ENCODE assay signal across 8 cellular contexts in the genomic region with DNA sequence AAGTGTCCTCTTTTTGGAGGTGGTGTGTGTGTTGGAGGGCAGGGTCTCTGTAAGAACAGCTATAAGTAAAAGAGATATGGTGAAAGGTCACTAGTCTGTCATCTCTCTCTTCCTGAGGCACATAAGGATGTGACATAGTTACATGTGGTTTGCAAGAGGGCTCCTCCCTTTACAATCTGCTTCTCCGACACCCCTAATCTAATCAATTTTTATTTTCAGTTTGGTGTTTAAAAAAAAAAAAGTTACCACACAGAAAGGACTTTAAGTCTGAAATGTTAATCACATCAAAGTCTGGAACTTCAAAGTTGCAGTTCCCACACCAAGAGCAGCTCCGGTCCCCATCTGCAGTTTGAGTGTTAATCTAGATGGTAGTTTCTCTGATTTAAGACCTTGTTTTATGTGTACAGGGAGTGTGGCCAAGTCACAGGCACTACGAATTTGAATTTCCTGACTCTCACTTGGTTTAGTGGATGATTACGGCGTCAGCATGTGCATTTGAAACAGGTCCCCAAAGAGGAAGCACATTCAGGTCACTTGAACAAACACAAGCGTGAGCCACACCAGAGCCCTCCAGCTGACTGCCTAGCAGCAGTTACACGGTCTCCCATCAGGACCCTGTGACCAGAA. TPM values are rescaled to one million over a fixed set of nuclear protein-coding genes. Genes with fewer than 3 reads are reported as not detected.
DNase-seq lines count a peak whose midpoint lies in the region; ATAC-seq and TF ChIP-seq lines count a peak whose summit lies in the region.

No MANE protein-coding gene starts in this region.

- no peaks in the 10 kb centered on the region for H3K36me3 ChIP-seq in CD8-positive, alpha-beta memory T cell (ENCODE audit: insufficient read depth, low read length)
- H3K36me3 ChIP-seq in right lobe of liver (no peaks in the 10 kb centered on the region), thyroid gland (no peaks in the 10 kb centered on the region), SK-N-SH (replicated peaks in 1 of 2; ENCODE audit: control insufficient read depth in 1 of 2, insufficient read depth in 2 of 2, low read length in 1 of 2) (no peaks in the 10 kb centered on the region)

- peak overlapping the region; percentile 68 for H3K27ac ChIP-seq in CD8-positive, alpha-beta memory T cell (ENCODE audit: low read depth, low read length)
- peak overlapping the region in 1 of 3 donors; percentile 16 for H3K27ac ChIP-seq in right lobe of liver
- H3K27ac ChIP-seq in thyroid gland = peak overlapping the region; percentile 33 to 65 (median 40)
- no peak overlapping the region for H3K27ac ChIP-seq in SK-N-SH (ENCODE audit: low read depth in 2 of 2, low read length in 1 of 2)

- peaks cover 0 to 1% of the 10 kb centered on the region in 2 donors for H3K27me3 Mint-ChIP-seq in CD8-positive, alpha-beta memory T cell
- no peaks in the 10 kb centered on the region for H3K27me3 Mint-ChIP-seq in activated T-cell treated with anti-CD3 and anti-CD28 coated beads, Interleukin-2, amount 50 U/mL, for 72 hours (ENCODE audit: low read depth)

- H4K20me1 ChIP-seq in SK-N-SH (ENCODE audit: insufficient read depth) = peaks cover 8% of the 10 kb centered on the region; the same call in 1 of the 2 replicates

- no peak overlapping the region for H3K9ac ChIP-seq in SK-N-SH

- TF ChIP-seq POLR2A in right lobe of liver (IDR thresholded peaks at IDR 0.05) (no peak), thyroid gland (IDR thresholded peaks at IDR 0.05) (no peak)

- no peaks in the 10 kb centered on the region for H3K9me3 ChIP-seq in CD8-positive, alpha-beta memory T cell (ENCODE audit: low read length)
- H3K9me3 ChIP-seq in right lobe of liver (no peaks in the 10 kb centered on the region), thyroid gland (no peaks in the 10 kb centered on the region), SK-N-SH (no peaks in the 10 kb centered on the region)

- H3K9me2 ChIP-seq in SK-N-SH = no peaks in the 10 kb centered on the region

- H3K36me3 Mint-ChIP-seq in CD8-positive, alpha-beta memory T cell = peaks cover 0 to 4% (median 3%) of the 10 kb centered on the region in 3 donors
- H3K36me3 Mint-ChIP-seq in activated T-cell treated with anti-CD3 and anti-CD28 coated beads, Interleukin-2, amount 50 U/mL, for 72 hours (ENCODE audit: insufficient read depth in 2 of 2) = peaks cover 0 to 15% of the 10 kb centered on the region in 2 donors

- H3K4me3 ChIP-seq in CD8-positive, alpha-beta memory T cell (ENCODE audit: low read length) = peak overlapping the region; percentile 36
- no peak overlapping the region for H3K4me3 ChIP-seq in right lobe of liver
- no peak overlapping the region for H3K4me3 ChIP-seq in thyroid gland (replicated peaks in 1 of 3)
- H3K4me3 ChIP-seq in SK-N-SH (ENCODE audit: low read depth in 2 of 2, low read length in 1 of 2) = no peak overlapping the region

- CTCF ChIA-PET in CD8-positive, alpha-beta memory T cell (lab: Charles Lee) = interaction anchor here (1.2 to 2.1 kb wide), 2 partner anchors 52 to 55 kb away, joined by 5 to 6 read pairs; no protein-coding TSS in a partner anchor
- CTCF ChIA-PET in SK-N-SH (lab: Yijun Ruan, JAX) = no interaction called here

- no peak for TF ChIP-seq EP300 in SK-N-SH (IDR thresholded peaks at IDR 0.05; ENCODE audit: borderline replicate concordance in 1 of 2, low read depth in 1 of 2, low read length in 1 of 2)

- peaks cover 95% of the 10 kb centered on the region for H3K4me1 ChIP-seq in CD8-positive, alpha-beta memory T cell (ENCODE audit: insufficient read depth, low read length)
- peaks cover 0 to 42% (median 4%) of the 10 kb centered on the region in 4 donors for H3K4me1 ChIP-seq in right lobe of liver
- peaks cover 35 to 48% of the 10 kb centered on the region in 2 donors for H3K4me1 ChIP-seq in thyroid gland
- peaks cover 0 to 4% of the 10 kb centered on the region in 2 experiments; a peak in 1 of 4 replicates for H3K4me1 ChIP-seq in SK-N-SH (ENCODE audit: control insufficient read depth in 1 of 2, insufficient read depth in 2 of 2, low read depth in 1 of 2, low read length in 1 of 2)

- no peaks in the 10 kb centered on the region for H3K27me3 ChIP-seq in CD8-positive, alpha-beta memory T cell (ENCODE audit: insufficient read depth, low read length, poor library complexity, severe bottlenecking)
- no peaks in the 10 kb centered on the region for H3K27me3 ChIP-seq in right lobe of liver
- H3K27me3 ChIP-seq in thyroid gland = no peaks in the 10 kb centered on the region
- no peaks in the 10 kb centered on the region for H3K27me3 ChIP-seq in SK-N-SH (ENCODE audit: insufficient read depth)

- POLR2A ChIA-PET in CD8-positive, alpha-beta memory T cell (lab: Charles Lee) = interaction anchor here (0.6 to 0.8 kb wide), 6 partner anchors 8 to 119 kb away, joined by 3 read pairs; no protein-coding TSS in a partner anchor
- POLR2A ChIA-PET in SK-N-SH (lab: Yijun Ruan, JAX) = no interaction called here

- ATAC-seq in HG03521 (IDR thresholded peaks at IDR 0.05; ENCODE audit: unreplicated experiment) = peak; percentile 80
- peak; percentile 85 for ATAC-seq in activated T-cell treated with anti-CD3 and anti-CD28 coated beads, Interleukin-2, amount 50 U/mL, for 72 hours (replicated peaks in 1 of 2)
- peak; percentile 48 to 68 (median 66) for ATAC-seq in right lobe of liver

- no peak overlapping the region for H2AFZ ChIP-seq in SK-N-SH (ENCODE audit: low read depth)

- peaks cover 8% of the 10 kb centered on the region for H3K79me2 ChIP-seq in SK-N-SH (ENCODE audit: insufficient read depth)

- WGBS in right lobe of liver (ENCODE audit: insufficient coverage, low coverage, low lambda C conversion rate, missing lambda C conversion rate) = 28% methylated on average over 7 of the region's 7 CpGs
- 32 to 33% methylated on average over 7 of the region's 7 CpGs for WGBS in thyroid gland, 2 donors
- WGBS in SK-N-SH (ENCODE audit: low lambda C conversion rate) = 87% methylated on average over 7 of the region's 7 CpGs

- peaks cover 84 to 100% (median 94%) of the 10 kb centered on the region in 3 donors for H3K4me1 Mint-ChIP-seq in CD8-positive, alpha-beta memory T cell
- H3K4me1 Mint-ChIP-seq in activated T-cell treated with anti-CD3 and anti-CD28 coated beads, Interleukin-2, amount 50 U/mL, for 72 hours (ENCODE audit: low read depth) = peaks cover 92% of the 10 kb centered on the region

- TF ChIP-seq RAD21 in SK-N-SH (IDR thresholded peaks at IDR 0.05; ENCODE audit: low read length) = no peak

- peak overlapping the region; percentile 81 to 99 (median 97) for H3K27ac Mint-ChIP-seq in CD8-positive, alpha-beta memory T cell
- peak overlapping the region; percentile 99 for H3K27ac Mint-ChIP-seq in activated T-cell treated with anti-CD3 and anti-CD28 coated beads, Interleukin-2, amount 50 U/mL, for 72 hours

- intact Hi-C loops in right lobe of liver (cut with DNase I) (no loop called here), thyroid gland (cut with DNase I) (no loop called here)

- H3K4me2 ChIP-seq in SK-N-SH = no peak overlapping the region

- TF ChIP-seq CTCF in GM20000 (IDR thresholded peaks at IDR 0.05; ENCODE audit: extremely low read depth, missing control alignments) (no peak), right lobe of liver (IDR thresholded peaks at IDR 0.05) (no peak), thyroid gland (IDR thresholded peaks at IDR 0.05) (no peak), SK-N-SH (IDR thresholded peaks at IDR 0.05) (no peak)

- no peaks in the 10 kb centered on the region for H3F3A ChIP-seq in SK-N-SH (replicated peaks; ENCODE audit: insufficient read depth)

- no peaks in the 10 kb centered on the region for H3K9me3 Mint-ChIP-seq in CD8-positive, alpha-beta memory T cell
- H3K9me3 Mint-ChIP-seq in activated T-cell treated with anti-CD3 and anti-CD28 coated beads, Interleukin-2, amount 50 U/mL, for 72 hours = no peaks in the 10 kb centered on the region

- peak; percentile 46 to 80 (median 74) for DNase-seq in CD8-positive, alpha-beta memory T cell
- DNase-seq in GM20000 (ENCODE audit: low spot score) (peak; percentile 54), right lobe of liver (no peak), thyroid gland (peak; percentile 56), superior temporal gyrus (ENCODE audit: extremely low spot score) (no peak), SK-N-SH (no peak)
- peak; percentile 57 to 60 for DNase-seq in activated T-cell treated with anti-CD3 and anti-CD28 coated beads, Interleukin-2, amount 50 U/mL, for 72 hours

- peak overlapping the region; percentile 75 to 92 (median 83) for H3K4me3 Mint-ChIP-seq in CD8-positive, alpha-beta memory T cell
- peak overlapping the region; percentile 77 to 96 for H3K4me3 Mint-ChIP-seq in activated T-cell treated with anti-CD3 and anti-CD28 coated beads, Interleukin-2, amount 50 U/mL, for 72 hours

TF ChIP-seq in SK-N-SH, 30 proteins besides CTCF, POLR2A, EP300 and RAD21 (continues in another document):
- no peak for TF ChIP-seq JUND (IDR thresholded peaks at IDR 0.05)
- TF ChIP-seq, protein P1, sequence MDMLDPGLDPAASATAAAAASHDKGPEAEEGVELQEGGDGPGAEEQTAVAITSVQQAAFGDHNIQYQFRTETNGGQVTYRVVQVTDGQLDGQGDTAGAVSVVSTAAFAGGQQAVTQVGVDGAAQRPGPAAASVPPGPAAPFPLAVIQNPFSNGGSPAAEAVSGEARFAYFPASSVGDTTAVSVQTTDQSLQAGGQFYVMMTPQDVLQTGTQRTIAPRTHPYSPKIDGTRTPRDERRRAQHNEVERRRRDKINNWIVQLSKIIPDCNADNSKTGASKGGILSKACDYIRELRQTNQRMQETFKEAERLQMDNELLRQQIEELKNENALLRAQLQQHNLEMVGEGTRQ (IDR thresholded peaks at IDR 0.05; ENCODE audit: borderline replicate concordance, low read depth, low read length) = no peak
- no peak for TF ChIP-seq SIN3A (IDR thresholded peaks at IDR 0.05; ENCODE audit: borderline replicate concordance, low read depth, low read length)
- no peak for TF ChIP-seq YY1 (IDR thresholded peaks at IDR 0.05; ENCODE audit: low read depth)
- TF ChIP-seq, protein P2, sequence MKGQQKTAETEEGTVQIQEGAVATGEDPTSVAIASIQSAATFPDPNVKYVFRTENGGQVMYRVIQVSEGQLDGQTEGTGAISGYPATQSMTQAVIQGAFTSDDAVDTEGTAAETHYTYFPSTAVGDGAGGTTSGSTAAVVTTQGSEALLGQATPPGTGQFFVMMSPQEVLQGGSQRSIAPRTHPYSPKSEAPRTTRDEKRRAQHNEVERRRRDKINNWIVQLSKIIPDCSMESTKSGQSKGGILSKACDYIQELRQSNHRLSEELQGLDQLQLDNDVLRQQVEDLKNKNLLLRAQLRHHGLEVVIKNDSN (IDR thresholded peaks at IDR 0.05; ENCODE audit: borderline replicate concordance, low read depth) = no peak
- TF ChIP-seq NFIC (IDR thresholded peaks at IDR 0.05; ENCODE audit: borderline replicate concordance) = no peak
- no peak for TF ChIP-seq RXRA (IDR thresholded peaks at IDR 0.05; ENCODE audit: borderline replicate concordance, low read depth)

RNA-seq across cellular contexts. Expression of gene FOXO1, which starts 53.1 kb away (rescaled TPM):
- total RNA-seq in CD8-positive, alpha-beta memory T cell = 10 to 100 TPM; 32.6 to 32.9 TPM
- polyA plus RNA-seq in CD8-positive, alpha-beta memory T cell = 56.2 TPM
- total RNA-seq in activated T-cell treated with anti-CD3 and anti-CD28 coated beads, Interleukin-2, amount 50 U/mL, for 72 hours = 10 to 100 TPM; 47.0 to 56.9 TPM
- 10 to 100 TPM; 12.3 to 27.7 (median 14.6) TPM for total RNA-seq in right lobe of liver
- total RNA-seq in thyroid gland = 10 to 100 TPM; 65.2 to 92.9 (median 70.0) TPM
- 1.5 and 1.8 TPM in 2 replicates for polyA plus RNA-seq in SK-N-SH (2012; rRNA removed)
- 1.8 and 1.9 TPM in 2 replicates for polyA plus RNA-seq in SK-N-SH (2012; cell fraction: cytosol; rRNA removed)
- 2.7 TPM in 2 replicates for polyA plus RNA-seq in SK-N-SH (2012; cell fraction: nucleus; rRNA removed)

Comparison
In these comparisons a context has a peak if more than half of its experiments do, and no peak if none do; other contexts are left out.
1. DNase-seq: peak in CD8-positive, alpha-beta memory T cell (5 of 5), GM20000 (single experiment), activated T-cell treated with anti-CD3 and anti-CD28 coated beads, Interleukin-2, amount 50 U/mL, for 72 hours (2 of 2) and thyroid gland (2 of 2); none in right lobe of liver (0 of 3), superior temporal gyrus (single experiment) and SK-N-SH (single experiment).
2. H3K27ac ChIP-seq: peak in CD8-positive, alpha-beta memory T cell (single experiment) and thyroid gland (3 of 3); none in SK-N-SH (0 of 2).
3. Peak in every context shown above with its lines, with median percentiles within 50 percentile points of each other: ATAC-seq.